In the genomic region with DNA sequence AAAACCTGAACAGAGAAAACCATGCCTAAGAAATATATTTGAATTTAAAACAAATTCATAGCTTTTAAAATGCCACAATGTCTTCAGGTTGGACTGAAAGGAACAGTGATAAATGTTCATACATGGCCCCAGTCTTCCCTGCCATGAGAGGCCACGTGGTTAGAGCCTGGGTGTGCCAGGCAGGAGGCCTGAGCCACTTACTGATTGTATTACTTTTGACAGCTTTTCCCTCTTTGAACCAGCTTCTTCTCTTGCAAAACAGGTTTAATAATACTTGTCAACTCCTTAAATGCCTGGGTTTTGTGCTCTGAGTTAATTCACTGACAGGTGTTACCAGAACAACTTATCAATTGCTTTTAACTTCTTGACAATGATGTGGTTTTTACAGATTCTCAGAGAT, we compare ENCODE assay signal across 2 cellular contexts.
TF ChIP-seq lines count a peak whose summit lies in the region.

No MANE protein-coding gene starts in this region.

TF ChIP-seq in IMR-90, 13 proteins besides CTCF, POLR2A, EP300 and RAD21 (continued from another document):
- TF ChIP-seq BHLHE40 (IDR thresholded peaks at IDR 0.05; ENCODE audit: low read depth, low read length) = no peak
- TF ChIP-seq MAFK (IDR thresholded peaks at IDR 0.05; ENCODE audit: low read depth, low read length) = no peak
- TF ChIP-seq, protein P1, sequence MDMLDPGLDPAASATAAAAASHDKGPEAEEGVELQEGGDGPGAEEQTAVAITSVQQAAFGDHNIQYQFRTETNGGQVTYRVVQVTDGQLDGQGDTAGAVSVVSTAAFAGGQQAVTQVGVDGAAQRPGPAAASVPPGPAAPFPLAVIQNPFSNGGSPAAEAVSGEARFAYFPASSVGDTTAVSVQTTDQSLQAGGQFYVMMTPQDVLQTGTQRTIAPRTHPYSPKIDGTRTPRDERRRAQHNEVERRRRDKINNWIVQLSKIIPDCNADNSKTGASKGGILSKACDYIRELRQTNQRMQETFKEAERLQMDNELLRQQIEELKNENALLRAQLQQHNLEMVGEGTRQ (IDR thresholded peaks at IDR 0.05; ENCODE audit: low read depth, low read length) = no peak
- no peak for TF ChIP-seq FOS (IDR thresholded peaks at IDR 0.05; ENCODE audit: low read depth, low read length)

TF ChIP-seq in neural cell, 6 proteins besides CTCF, POLR2A, EP300 and RAD21 (continued from another document):
- TF ChIP-seq MXI1 (conservative IDR thresholded peaks at IDR 0.05; ENCODE audit: poor library complexity, severe bottlenecking) = no peak
